ENCODE assay signal across 23 cellular contexts in the genomic region with DNA sequence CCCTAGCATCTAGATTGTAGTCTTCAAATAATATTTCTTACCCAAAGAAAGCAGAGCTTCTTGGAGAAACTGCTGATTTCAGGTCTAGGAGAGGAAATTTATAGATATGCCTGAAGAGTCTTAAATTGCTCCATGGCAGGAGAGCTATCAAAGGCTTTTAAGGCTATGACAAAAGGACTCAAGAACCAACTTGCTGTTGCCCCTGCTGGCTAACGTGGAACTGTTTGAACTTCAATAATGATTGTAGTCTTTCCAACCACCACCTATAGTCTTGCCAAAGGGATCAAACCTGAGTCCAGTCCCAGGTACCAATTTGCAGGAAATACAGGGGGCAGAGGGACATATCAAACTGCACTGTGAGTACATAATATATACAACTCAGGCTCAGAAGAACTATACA.
"Had no signal": no experiment of that assay in that cellular context is flagged by ENCODE, and none has a peak within 500 bp of the region (broad histone marks: within the 10 kb centered on the region; RNA-seq: fewer than 3 reads in every experiment).

No MANE protein-coding gene starts in this region.

- H3K27ac Mint-ChIP-seq: naive B cell, nephron, progenitor cell of endocrine pancreas, type B pancreatic cell had no signal

- H3K36me3 ChIP-seq: colonic mucosa, heart left ventricle, suprapubic skin, thyroid gland, uterus had no signal

- FAIRE-seq: endothelial cell of umbilical vein had no signal

- H3K36me3 Mint-ChIP-seq: naive B cell, type B pancreatic cell had no signal

- H3K4me1 Mint-ChIP-seq: naive B cell had no signal

- H3K4me1 ChIP-seq: colonic mucosa, suprapubic skin, uterus had no signal

- H3K4me2 ChIP-seq: smooth muscle cell had no signal

- H3K27me3 Mint-ChIP-seq: naive B cell, progenitor cell of endocrine pancreas had no signal

- H3K4me3 Mint-ChIP-seq: naive B cell, nephron, type B pancreatic cell had no signal

- H3K27me3 ChIP-seq: colonic mucosa, heart left ventricle, suprapubic skin, thyroid gland, uterus had no signal

- H3K27ac ChIP-seq: colonic mucosa, heart left ventricle, suprapubic skin, thyroid gland, uterus had no signal

- DNase-seq: colonic mucosa; dermis blood vessel endothelial cell; erythroblast; foreskin melanocyte; heart left ventricle; hippocampal formation; kidney; left cardiac atrium; left ventricle myocardium superior; mesenchymal stem cell; naive B cell; right cardiac atrium; stimulated activated CD4-positive, alpha-beta T cell treated with anti-CD3 and anti-CD28 coated beads, Interleukin-2, amount 100 ng/mL, for 48 hours; stimulated activated naive CD4-positive, alpha-beta T cell treated with Interleukin-2 at 50 U/mL for 16 hours; thyroid gland; uterus had no signal

- H3K9me3 ChIP-seq: colonic mucosa, heart left ventricle, suprapubic skin, thyroid gland, uterus had no signal

- H3K4me3 ChIP-seq: colonic mucosa, heart left ventricle, lung, smooth muscle cell, suprapubic skin, thyroid gland, uterus had no signal

- ATAC-seq: heart left ventricle, left cardiac atrium, left ventricle myocardium superior, right cardiac atrium had no signal

- H3K9me3 Mint-ChIP-seq: type B pancreatic cell had no signal
